In genomic region chr20:1177680-1178079, GRCh38 we compare ENCODE assay signal across 2 cellular contexts.
TF ChIP-seq lines count a peak whose summit lies in the region.

No MANE protein-coding gene starts in this region.

TF ChIP-seq in K562, 482 proteins besides CTCF, POLR2A, EP300 and RAD21:
- TF ChIP-seq FOXP1 (CRISPR knock-in tag; IDR thresholded peaks at IDR 0.05) (no peak), FOXO4 (CRISPR knock-in tag; IDR thresholded peaks at IDR 0.05) (no peak), ZNF444 (CRISPR knock-in tag; IDR thresholded peaks at IDR 0.05) (no peak), HMG20B (CRISPR knock-in tag; IDR thresholded peaks at IDR 0.05) (no peak), RERE (CRISPR knock-in tag; IDR thresholded peaks at IDR 0.05; ENCODE audit: borderline replicate concordance) (no peak), ZNF143 (CRISPR knock-in tag; IDR thresholded peaks at IDR 0.05) (no peak), IRF1 (CRISPR knock-in tag; IDR thresholded peaks at IDR 0.05; ENCODE audit: borderline replicate concordance) (no peak), TEAD1 (CRISPR knock-in tag; IDR thresholded peaks at IDR 0.05) (no peak), MEIS2 (IDR thresholded peaks at IDR 0.05; ENCODE audit: partially characterized antibody) (peak; percentile 91), PKNOX1 (IDR thresholded peaks at IDR 0.05) (peak; percentile 53), PBX2 (CRISPR knock-in tag; IDR thresholded peaks at IDR 0.05; ENCODE audit: low read depth) (no peak), PBX2 (tag; conservative IDR thresholded peaks at IDR 0.05; ENCODE audit: low read depth) (peak; percentile 78)

TF ChIP-seq in liver, 16 proteins besides CTCF, POLR2A, EP300 and RAD21:
- TF ChIP-seq HNF4A (conservative IDR thresholded peaks at IDR 0.05) (no peak), FOXA2 (IDR thresholded peaks at IDR 0.05) (no peak), JUND (IDR thresholded peaks at IDR 0.05) (no peak), NR2F2 (IDR thresholded peaks at IDR 0.05) (no peak), FOXA1 (IDR thresholded peaks at IDR 0.05) (no peak), RXRA (IDR thresholded peaks at IDR 0.05) (no peak), YY1 (IDR thresholded peaks at IDR 0.05) (no peak), REST (IDR thresholded peaks at IDR 0.05) (no peak), GABPA (IDR thresholded peaks at IDR 0.05 in 1 of 2, conservative IDR thresholded peaks at IDR 0.05 in 1 of 2) (no peak), HNF4G (IDR thresholded peaks at IDR 0.05) (no peak)
